Comparison of ENCODE assay signal across 12 cellular contexts in the genomic region with DNA sequence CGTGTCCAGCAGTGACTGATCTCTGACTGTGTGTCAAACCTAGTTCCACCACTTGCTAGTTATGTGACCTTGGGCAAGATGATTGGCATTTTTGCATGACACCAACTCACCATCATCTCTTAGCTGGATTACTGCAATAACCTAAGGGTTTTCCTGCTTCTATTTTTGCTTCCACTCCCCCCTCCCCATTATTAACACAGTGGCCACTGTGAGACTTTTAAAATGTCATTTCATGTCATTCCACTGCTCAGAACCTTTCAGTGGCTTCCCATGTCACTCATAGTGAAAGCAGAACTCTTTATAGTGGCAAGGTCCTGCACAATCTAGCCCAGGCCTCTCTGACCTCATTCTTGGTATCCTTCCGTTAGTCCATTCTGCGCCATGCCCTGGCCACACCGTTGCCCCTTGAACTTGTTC. TPM values are rescaled to one million over a fixed set of nuclear protein-coding genes. Genes with fewer than 3 reads are reported as not detected.
DNase-seq lines count a peak whose midpoint lies in the region; ATAC-seq and TF ChIP-seq lines count a peak whose summit lies in the region.
"Had no signal": no experiment of that assay in that cellular context is flagged by ENCODE, and none has a peak within 500 bp of the region (broad histone marks: within the 10 kb centered on the region; RNA-seq: fewer than 3 reads in every experiment).

No MANE protein-coding gene starts in this region.

- DNase-seq in CD1c-positive myeloid dendritic cell (ENCODE audit: extremely low spot score): peak; percentile 89
- no peak for DNase-seq in uterus
- DNase-seq in AG20443 (ENCODE audit: low spot score): no peak
- no peak for DNase-seq in tibial artery
- no peak for DNase-seq in nephron progenitor cell
- DNase-seq: cortex of kidney; heart right ventricle; NCI-H774; stimulated activated CD4-positive, alpha-beta T cell treated with anti-CD3 and anti-CD28 coated beads, Interleukin-12 subunit alpha, Interleukin-12 subunit beta, amount 100 ng/mL, for 4 hours had no signal

- no peaks in the 10 kb centered on the region for H3K79me2 ChIP-seq in KMS-11 (ENCODE audit: insufficient read depth, low read depth)

- H3K4me1 ChIP-seq in KMS-11 (ENCODE audit: low read depth, poor library complexity, severe bottlenecking): peaks cover 62% of the 10 kb centered on the region
- no peaks in the 10 kb centered on the region for H3K4me1 ChIP-seq in uterus
- no peaks in the 10 kb centered on the region for H3K4me1 ChIP-seq in tibial artery

- no peak overlapping the region for H3K4me3 ChIP-seq in KMS-11 (IDR thresholded peaks at IDR 0.05; ENCODE audit: insufficient read depth, low read depth, low read length)
- H3K4me3 ChIP-seq in uterus: no peak overlapping the region
- H3K4me3 ChIP-seq in tibial artery: no peak overlapping the region
- H3K4me3 ChIP-seq: heart right ventricle had no signal

- TF ChIP-seq CTCF in KMS-11 (conservative IDR thresholded peaks at IDR 0.05; ENCODE audit: low read depth, low read length) (no peak), uterus (IDR thresholded peaks at IDR 0.05) (no peak), tibial artery (IDR thresholded peaks at IDR 0.05) (no peak), nephron progenitor cell (IDR thresholded peaks at IDR 0.05) (no peak)

- H3K36me3 Mint-ChIP-seq in nephron progenitor cell (ENCODE audit: low read depth): no peaks in the 10 kb centered on the region

- H3K9me3 Mint-ChIP-seq in nephron progenitor cell: no peaks in the 10 kb centered on the region

- no peaks in the 10 kb centered on the region for H3K9me3 ChIP-seq in uterus
- H3K9me3 ChIP-seq in tibial artery: no peaks in the 10 kb centered on the region
- H3K9me3 ChIP-seq: heart right ventricle had no signal

- no peak for TF ChIP-seq POLR2A in uterus (IDR thresholded peaks at IDR 0.05)

- peak overlapping the region; percentile 13; the same call in 1 of the 2 replicates for H2AFZ ChIP-seq in KMS-11 (ENCODE audit: low read depth)

- H3K27me3 ChIP-seq in KMS-11 (ENCODE audit: insufficient read depth, low read depth) (no peaks in the 10 kb centered on the region), uterus (no peaks in the 10 kb centered on the region), tibial artery (no peaks in the 10 kb centered on the region)

- peaks cover 4% of the 10 kb centered on the region for H3K27me3 Mint-ChIP-seq in nephron progenitor cell (ENCODE audit: low read depth, poor library complexity)

- H3K4me2 ChIP-seq in KMS-11: peak overlapping the region; percentile 36

- no peaks in the 10 kb centered on the region for H4K20me1 ChIP-seq in KMS-11 (ENCODE audit: insufficient read depth)

- H3K36me3 ChIP-seq in KMS-11 (ENCODE audit: insufficient read depth): no peaks in the 10 kb centered on the region
- no peaks in the 10 kb centered on the region for H3K36me3 ChIP-seq in uterus
- no peaks in the 10 kb centered on the region for H3K36me3 ChIP-seq in tibial artery
- H3K36me3 ChIP-seq: heart right ventricle had no signal

- no peaks in the 10 kb centered on the region for H3K4me1 Mint-ChIP-seq in nephron progenitor cell

- H3K27ac Mint-ChIP-seq in nephron progenitor cell: no peak overlapping the region

- ATAC-seq in GM19035 (IDR thresholded peaks at IDR 0.05; ENCODE audit: unreplicated experiment) (peak; percentile 74), HG02763 (IDR thresholded peaks at IDR 0.05; ENCODE audit: unreplicated experiment) (peak; percentile 87)

- no peak overlapping the region for H3K9ac ChIP-seq in KMS-11

- H3K27ac ChIP-seq in KMS-11 (peak overlapping the region; percentile 16; the same call in 1 of the 2 replicates), uterus (no peak overlapping the region), tibial artery (no peak overlapping the region)
- H3K27ac ChIP-seq: heart right ventricle had no signal

- intact Hi-C loops in uterus (cut with DNase I; ENCODE audit: low total_unique reads): no loop called here
- intact Hi-C loops in tibial artery (cut with DNase I; ENCODE audit: low total_unique reads): no loop called here

- no peak overlapping the region for H3K4me3 Mint-ChIP-seq in nephron progenitor cell

RNA-seq across cellular contexts. Expression of gene TNIP3, which starts 4.8 kb away (rescaled TPM):
- total RNA-seq in uterus: under 1 TPM in 1 of 4 donors, not detected in 3; 0.48 TPM
